ENCODE assay signal across 20 cellular contexts in genomic region chr1:53643881-53644390, GRCh38.
"Had no signal": no experiment of that assay in that cellular context is flagged by ENCODE, and none has a peak within 500 bp of the region (broad histone marks: within the 10 kb centered on the region; RNA-seq: fewer than 3 reads in every experiment).

No MANE protein-coding gene starts in this region.

- H3K9me3 Mint-ChIP-seq: activated naive CD4-positive, alpha-beta T cell treated with anti-CD3 and anti-CD28 coated beads, Interleukin-2, amount 50 U/mL, for 72 hours; stimulated activated naive CD8-positive, alpha-beta T cell treated with anti-CD3 and anti-CD28 coated beads, Interleukin-15, Interleukin-2, amounts not matched to agents 100 ng/mL and 50 ng/mL, for 24 hours had no signal

- H3K9me3 ChIP-seq: heart left ventricle, left lung, SJSA1 had no signal

- H3K27me3 ChIP-seq: brain microvascular endothelial cell, heart left ventricle, left lung, SJSA1 had no signal

- H3K36me3 Mint-ChIP-seq: activated naive CD4-positive, alpha-beta T cell treated with anti-CD3 and anti-CD28 coated beads, Interleukin-2, amount 50 U/mL, for 72 hours; naive thymus-derived CD4-positive, alpha-beta T cell had no signal

- H3K4me3 Mint-ChIP-seq: naive thymus-derived CD4-positive, alpha-beta T cell; stimulated activated naive CD8-positive, alpha-beta T cell treated with anti-CD3 and anti-CD28 coated beads, Interleukin-15, Interleukin-2, amounts not matched to agents 100 ng/mL and 50 ng/mL, for 24 hours had no signal

- H3K4me1 ChIP-seq: left lung, SJSA1 had no signal

- H3K4me3 ChIP-seq: heart left ventricle, left lung, lung, SJSA1 had no signal

- DNase-seq: activated CD4-positive, alpha-beta T cell treated with anti-CD3 and anti-CD28 coated beads, Interleukin-2, amount 50 U/mL, for 4 hours; activated T-cell treated with anti-CD3 and anti-CD28 coated beads, Interleukin-2, amount 50 U/mL, for 48 hours; brain microvascular endothelial cell; central memory CD4-positive, alpha-beta T cell; naive thymus-derived CD4-positive, alpha-beta T cell; retina; stimulated activated CD4-positive, alpha-beta T cell treated with anti-CD3 and anti-CD28 coated beads, Interleukin-12 subunit alpha, Interleukin-12 subunit beta, amount 100 ng/mL, for 4 hours; T-helper 1 cell; trophoblast cell; WERI-Rb-1 had no signal

- H3K4me1 Mint-ChIP-seq: naive thymus-derived CD4-positive, alpha-beta T cell had no signal

- H3K27ac ChIP-seq: brain microvascular endothelial cell, epithelial cell of prostate, heart left ventricle, left lung, SJSA1, WERI-Rb-1 had no signal

- FAIRE-seq: colon, TTC549 had no signal

- H3K27ac Mint-ChIP-seq: naive thymus-derived CD4-positive, alpha-beta T cell; progenitor cell of endocrine pancreas; stimulated activated naive CD8-positive, alpha-beta T cell treated with anti-CD3 and anti-CD28 coated beads, Interleukin-15, Interleukin-2, amounts not matched to agents 100 ng/mL and 50 ng/mL, for 24 hours had no signal

- H3K36me3 ChIP-seq: brain microvascular endothelial cell, heart left ventricle, left lung, SJSA1, WERI-Rb-1 had no signal
